Comparison of ENCODE assay signal across 8 cellular contexts in the genomic region with DNA sequence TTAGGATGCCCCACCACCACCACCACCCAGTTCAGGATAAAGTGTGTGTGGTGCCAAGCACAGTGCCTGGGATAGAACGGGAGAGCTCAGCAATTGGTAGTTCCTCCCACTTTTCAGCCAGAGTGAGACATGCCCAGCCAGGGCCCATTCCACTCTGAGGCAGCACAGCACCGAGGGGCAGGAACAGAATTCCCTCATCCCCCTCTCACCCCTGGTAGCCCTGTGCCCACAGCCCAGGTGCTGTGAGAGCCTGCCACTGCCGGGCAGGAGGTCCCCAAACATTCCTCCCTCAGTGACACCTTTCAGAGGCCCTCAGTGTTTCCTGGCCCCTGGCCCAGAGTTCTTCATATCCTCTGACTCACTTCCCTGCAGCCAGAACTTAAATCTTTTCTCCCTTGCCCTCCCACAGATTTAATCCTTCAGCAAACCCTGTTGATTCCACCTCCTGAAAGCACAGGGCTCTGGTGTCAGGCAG. TPM values are rescaled to one million over a fixed set of nuclear protein-coding genes. Genes with fewer than 3 reads are reported as not detected.
A peak's percentile ranks its signal among the peaks of the same experiment; 100 is the strongest.
DNase-seq lines count a peak whose midpoint lies in the region; TF ChIP-seq lines count a peak whose summit lies in the region.

No MANE protein-coding gene starts in this region.

- H3K27ac Mint-ChIP-seq in chondrocyte (ENCODE audit: unreplicated experiment) = peak overlapping the region; percentile 54
- peak overlapping the region in 2 of 3 experiments; percentile 39 to 53 for H3K27ac Mint-ChIP-seq in nephron

- TF ChIP-seq CTCF in chondrocyte (IDR thresholded peaks at IDR 0.05) (no peak), nephron (IDR thresholded peaks at IDR 0.05; ENCODE audit: unreplicated experiment in 3 of 3) (no peak)

- H3K4me1 Mint-ChIP-seq in chondrocyte (ENCODE audit: low read depth) (peaks cover 18% of the 10 kb centered on the region), nephron (peaks cover 17% of the 10 kb centered on the region)

- H3K36me3 Mint-ChIP-seq in chondrocyte (ENCODE audit: low read depth) (no peaks in the 10 kb centered on the region), nephron (ENCODE audit: low read depth) (no peaks in the 10 kb centered on the region)

- peak; percentile 18 for DNase-seq in DMS53 treated with DMSO at 0.1 percent for 48 hours (lab: John Stamatoyannopoulos, UW; ENCODE audit: unreplicated experiment)
- peak; percentile 70 for DNase-seq in LHCN-M2 (ENCODE audit: low read depth)
- no peak for DNase-seq in chondrocyte (ENCODE audit: low spot score)
- no peak for DNase-seq in iPS-NIHi11 (ENCODE audit: low spot score)
- no peak for DNase-seq in NCI-H1105 treated with DMSO at 0.1 percent for 48 hours (lab: John Stamatoyannopoulos, UW)
- DNase-seq in iPS-NIHi7 (ENCODE audit: extremely low spot score) = no peak
- DNase-seq in NCI-H345 (lab: John Stamatoyannopoulos, UW) = no peak

- no peak overlapping the region for H3K4me3 Mint-ChIP-seq in chondrocyte (ENCODE audit: unreplicated experiment)
- no peak overlapping the region for H3K4me3 Mint-ChIP-seq in nephron

- H3K27me3 Mint-ChIP-seq in chondrocyte (ENCODE audit: low read depth) (peaks cover 5% of the 10 kb centered on the region), nephron (ENCODE audit: low read depth) (peaks cover 5% of the 10 kb centered on the region)

- H3K9me3 Mint-ChIP-seq in chondrocyte (ENCODE audit: low read depth) (no peaks in the 10 kb centered on the region), nephron (peaks cover 2% of the 10 kb centered on the region)

RNA-seq across cellular contexts. Expression of gene RIPPLY1, which starts 8.1 kb away (rescaled TPM):
- total RNA-seq in LHCN-M2 (2014; rRNA removed) (not detected in 2 replicates), chondrocyte (not detected in 3 replicates)
- not detected for polyA plus RNA-seq in LHCN-M2 (2012)

RNA-seq across cellular contexts. Expression of gene CLDN2, which starts 25.2 kb away (rescaled TPM):
- 0.06 TPM in 1 of 2 replicates, not detected in the other for total RNA-seq in LHCN-M2 (2014; rRNA removed)
- not detected for polyA plus RNA-seq in LHCN-M2 (2012)
- 0.07 TPM in 1 of 3 replicates, not detected in the others for total RNA-seq in chondrocyte

Comparison
In these comparisons a context has a peak if more than half of its experiments do, and no peak if none do; other contexts are left out.
1. DNase-seq: peak in DMS53 treated with DMSO at 0.1 percent for 48 hours (single experiment) and LHCN-M2 (single experiment); none in chondrocyte (single experiment), iPS-NIHi11 (single experiment), NCI-H1105 treated with DMSO at 0.1 percent for 48 hours (single experiment), iPS-NIHi7 (single experiment) and NCI-H345 (single experiment).